Comparison of ENCODE assay signal across 19 cellular contexts in genomic region chr3:144529562-144529961, GRCh38.
DNase-seq lines count a peak whose midpoint lies in the region; ATAC-seq, FAIRE-seq and TF ChIP-seq lines count a peak whose summit lies in the region.
"Had no signal": no experiment of that assay in that cellular context is flagged by ENCODE, and none has a peak within 500 bp of the region (broad histone marks: within the 10 kb centered on the region; RNA-seq: fewer than 3 reads in every experiment).

No MANE protein-coding gene starts in this region.

- no peaks in the 10 kb centered on the region for H3K27me3 ChIP-seq in cardiac muscle cell
- no peaks in the 10 kb centered on the region for H3K27me3 ChIP-seq in right cardiac atrium (ENCODE audit: control insufficient read depth, insufficient read depth)
- H3K27me3 ChIP-seq in small intestine (ENCODE audit: control insufficient read depth in 2 of 2, insufficient read depth in 2 of 2, low read length in 2 of 2): no peaks in the 10 kb centered on the region
- H3K27me3 ChIP-seq in GM23248 (replicated peaks; ENCODE audit: insufficient read depth): no peaks in the 10 kb centered on the region

- H3K9me2 ChIP-seq in GM23248 (ENCODE audit: insufficient read depth): no peaks in the 10 kb centered on the region

- H3K4me1 ChIP-seq in cardiac muscle cell (ENCODE audit: low read depth): peaks cover 24% of the 10 kb centered on the region
- no peaks in the 10 kb centered on the region for H3K4me1 ChIP-seq in right cardiac atrium (ENCODE audit: control insufficient read depth, insufficient read depth, low read length)
- H3K4me1 ChIP-seq in small intestine (ENCODE audit: control insufficient read depth in 2 of 2, insufficient read depth in 1 of 2, low read depth in 1 of 2, low read length in 1 of 2): no peaks in the 10 kb centered on the region
- H3K4me1 ChIP-seq in GM23248 (ENCODE audit: insufficient read depth): no peaks in the 10 kb centered on the region

- no peak overlapping the region for H3K4me2 ChIP-seq in GM23248 (ENCODE audit: unreplicated experiment)

- H4K20me1 ChIP-seq in GM23248 (ENCODE audit: insufficient read depth): no peaks in the 10 kb centered on the region

- TF ChIP-seq CTCF in cardiac muscle cell (IDR thresholded peaks at IDR 0.05; ENCODE audit: low read depth, low read length): no peak

- ATAC-seq in right cardiac atrium: no peak
- no peak for ATAC-seq in HG02798 (IDR thresholded peaks at IDR 0.05; ENCODE audit: poor library complexity, unreplicated experiment)

- in situ Hi-C loops in GM23248 (cut with MboI): no loop called here

- H3K4me3 ChIP-seq in cardiac muscle cell (no peak overlapping the region), right cardiac atrium (ENCODE audit: low read length) (no peak overlapping the region), small intestine (ENCODE audit: low read depth in 1 of 2, low read length in 2 of 2) (no peak overlapping the region), GM23248 (no peak overlapping the region)

- no peaks in the 10 kb centered on the region for H3F3A ChIP-seq in GM23248 (ENCODE audit: insufficient read depth)

- no peak overlapping the region for H2AFZ ChIP-seq in GM23248

- no peaks in the 10 kb centered on the region for H3K79me2 ChIP-seq in GM23248 (ENCODE audit: insufficient read depth)

- intact Hi-C loops in right cardiac atrium (cut with DNase I): no loop called here

- DNase-seq in cardiac muscle cell (ENCODE audit: low read depth in 1 of 2, low spot score in 1 of 2): peak in 1 of 2 donors; percentile 14
- no peak for DNase-seq in right cardiac atrium
- DNase-seq in GM12891 (ENCODE audit: insufficient read length, low spot score): no peak
- peak; percentile 6 for DNase-seq in SK-N-DZ (ENCODE audit: low spot score)
- peak; percentile 83 for DNase-seq in small intestine
- no peak for DNase-seq in GM23248
- DNase-seq: 8988T; C1 segment of cervical spinal cord; Calu3; CD4-positive, alpha-beta memory T cell; COR-L47; DMS53; DMS79 treated with DMSO at 0.1 percent for 48 hours; GF-D8; H7; HCEC 1CT had no signal

- H3K27ac ChIP-seq in cardiac muscle cell (peak overlapping the region; percentile 72), right cardiac atrium (ENCODE audit: low read length) (no peak overlapping the region), small intestine (ENCODE audit: low read depth in 1 of 2, low read length in 1 of 2) (no peak overlapping the region), GM23248 (no peak overlapping the region)

- H3K36me3 ChIP-seq in cardiac muscle cell (no peaks in the 10 kb centered on the region), small intestine (ENCODE audit: control insufficient read depth in 2 of 2, insufficient read depth in 2 of 2, low read length in 2 of 2) (no peaks in the 10 kb centered on the region), GM23248 (ENCODE audit: low read depth) (no peaks in the 10 kb centered on the region)

- H3K9me3 ChIP-seq in cardiac muscle cell (ENCODE audit: low read depth) (no peaks in the 10 kb centered on the region), right cardiac atrium (ENCODE audit: control insufficient read depth, low read length) (no peaks in the 10 kb centered on the region), small intestine (ENCODE audit: control insufficient read depth, low read depth) (no peaks in the 10 kb centered on the region), GM23248 (ENCODE audit: low read depth) (no peaks in the 10 kb centered on the region)

- H3K9ac ChIP-seq in GM23248: no peak overlapping the region

- FAIRE-seq in GM12891 (lab: Jason Lieb, UNC) (peak; percentile 63), small intestine (lab: Jason Lieb, UNC) (no peak)
- FAIRE-seq: GM12892, H1 had no signal

- WGBS in right cardiac atrium: 64% methylated on average over 1 of the region's 1 CpG
- WGBS in small intestine, 3 donors: 3 to 46% (median 9%) methylated on average over 1 of the region's 1 CpG
- 4 to 10% methylated on average over 1 of the region's 1 CpG for WGBS in GM23248 (ENCODE audit: low coverage in 1 of 2, low lambda C conversion rate in 2 of 2, missing lambda C conversion rate in 2 of 2), 2 experiments

- TF ChIP-seq POLR2A in GM12891 (IDR thresholded peaks at IDR 0.05; ENCODE audit: low read depth, low read length): no peak

TF ChIP-seq in GM12891, 5 proteins besides CTCF, POLR2A, EP300 and RAD21:
- TF ChIP-seq PAX5 (IDR thresholded peaks at IDR 0.05; ENCODE audit: insufficient read depth, low read length, severe bottlenecking) (no peak), SPI1 (IDR thresholded peaks at IDR 0.05; ENCODE audit: low read depth, low read length) (no peak), POU2F2 (IDR thresholded peaks at IDR 0.05; ENCODE audit: low read depth, low read length) (no peak), POLR2AphosphoS5 (IDR thresholded peaks at IDR 0.05; ENCODE audit: low read depth, low read length) (no peak), TAF1 (IDR thresholded peaks at IDR 0.05; ENCODE audit: low read depth, low read length) (no peak)

Comparison
In these comparisons a context has a peak if more than half of its experiments do, and no peak if none do; other contexts are left out.
1. DNase-seq: peak in SK-N-DZ (single experiment) and small intestine (single experiment); none in right cardiac atrium (0 of 3), GM12891 (single experiment) and GM23248 (single experiment).